8 cellular contexts compared by ENCODE assay signal in the genomic region with DNA sequence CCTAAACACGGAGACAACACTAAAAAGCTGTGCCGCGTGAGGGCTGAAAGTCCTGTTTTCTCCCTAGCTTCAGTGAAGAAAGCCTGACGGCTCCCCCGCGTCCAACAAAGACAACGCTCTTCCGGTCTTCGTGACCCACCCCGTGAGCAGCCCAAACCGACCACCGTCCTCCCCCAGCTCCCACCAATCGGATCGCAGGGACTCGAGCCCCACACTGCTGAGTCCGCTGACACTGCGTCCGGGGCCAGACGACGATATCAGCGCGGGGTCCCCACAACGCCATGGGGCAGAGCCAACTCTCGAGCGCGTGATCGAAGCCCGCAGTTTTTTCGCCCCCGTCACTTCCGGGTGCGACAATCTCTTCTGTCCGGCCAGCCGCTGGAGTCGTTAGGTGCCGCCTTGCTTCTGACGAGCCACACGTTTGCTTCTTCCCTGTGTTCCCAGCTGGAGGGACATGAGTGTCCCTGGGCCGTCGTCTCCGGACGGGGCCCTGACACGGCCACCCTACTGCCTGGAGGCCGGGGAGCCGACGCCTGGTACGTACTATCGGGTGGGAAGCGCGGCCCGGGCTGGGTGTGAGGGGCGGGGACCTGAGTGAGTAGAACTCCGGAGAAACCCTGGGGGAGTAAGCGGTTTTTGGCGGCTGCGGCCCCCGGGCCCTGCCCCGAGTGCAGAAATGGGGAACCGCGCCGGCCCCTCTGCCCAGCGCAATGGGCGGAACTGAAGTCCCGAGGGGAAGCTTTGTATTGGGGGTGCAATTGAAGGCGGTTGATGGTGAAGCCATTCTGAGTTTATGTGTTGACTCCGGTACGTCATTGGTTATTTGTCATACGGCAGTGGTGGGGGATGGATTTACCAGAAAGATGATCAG. TPM values are rescaled to one million over a fixed set of nuclear protein-coding genes. Genes with fewer than 3 reads are reported as not detected.
DNase-seq lines count a peak whose midpoint lies in the region; TF ChIP-seq lines count a peak whose summit lies in the region.

A gene with protein sequence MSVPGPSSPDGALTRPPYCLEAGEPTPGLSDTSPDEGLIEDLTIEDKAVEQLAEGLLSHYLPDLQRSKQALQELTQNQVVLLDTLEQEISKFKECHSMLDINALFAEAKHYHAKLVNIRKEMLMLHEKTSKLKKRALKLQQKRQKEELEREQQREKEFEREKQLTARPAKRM (plus strand): TSS at position 390 of the 871 bp plus-strand sequence. CDS start 65 bp downstream, at position 455.

- peak within 1 kb of the TSS; percentile 100 for H3K27ac Mint-ChIP-seq in HFFc6
- peak within 1 kb of the TSS; percentile 96 for H3K27ac Mint-ChIP-seq in activated naive CD8-positive, alpha-beta T cell treated with anti-CD3 and anti-CD28 coated beads for 36 hours
- H3K27ac Mint-ChIP-seq in osteocyte (ENCODE audit: unreplicated experiment) = peak within 1 kb of the TSS; percentile 100

- peak; percentile 94 for DNase-seq in GM06990 (ENCODE audit: extremely low read depth, insufficient read length)
- DNase-seq in HFFc6 = peak; percentile 85
- peak; percentile 97 for DNase-seq in NB4 (ENCODE audit: low read depth)
- DNase-seq in SKM-1 treated with dmso at 0.1 percent for 144 hours (lab: John Stamatoyannopoulos, UW; ENCODE audit: unreplicated experiment) = peak; percentile 82
- DNase-seq in activated naive CD8-positive, alpha-beta T cell treated with anti-CD3 and anti-CD28 coated beads for 36 hours = peak; percentile 89
- peak; percentile 82 to 97 (median 92) for DNase-seq in head of caudate nucleus
- DNase-seq in osteocyte (ENCODE audit: extremely low spot score, unreplicated experiment) = peak; percentile 96

- no peaks in the 10 kb centered on the region; the same call in 1 of the 2 replicates for H3K27me3 Mint-ChIP-seq in HFFc6 (ENCODE audit: insufficient read depth)
- H3K27me3 Mint-ChIP-seq in activated naive CD8-positive, alpha-beta T cell treated with anti-CD3 and anti-CD28 coated beads for 36 hours = no peaks in the 10 kb centered on the region
- peaks cover 4% of the 10 kb centered on the region for H3K27me3 Mint-ChIP-seq in osteocyte (ENCODE audit: unreplicated experiment)

- intact Hi-C loops in head of caudate nucleus (cut with DNase I) = loop anchor here (2.0 to 10.0 kb wide), 2 partner anchors 64 to 132 kb away; a partner anchor contains a TSS

- TF ChIP-seq CTCF in GM06990 (IDR thresholded peaks at IDR 0.05; ENCODE audit: insufficient read depth, low read length, poor library complexity, severe bottlenecking) = no peak
- TF ChIP-seq CTCF in HFFc6 (IDR thresholded peaks at IDR 0.05) = no peak
- TF ChIP-seq CTCF in NB4 (IDR thresholded peaks at IDR 0.05; ENCODE audit: low read depth, low read length) = no peak
- TF ChIP-seq CTCF in osteocyte (IDR thresholded peaks at IDR 0.05) = no peak

- H3K4me1 Mint-ChIP-seq in HFFc6 (ENCODE audit: low read depth) (peaks cover 24% of the 10 kb centered on the region), osteocyte (ENCODE audit: unreplicated experiment) (peaks cover 36% of the 10 kb centered on the region)
- H3K4me1 Mint-ChIP-seq in activated naive CD8-positive, alpha-beta T cell treated with anti-CD3 and anti-CD28 coated beads for 36 hours = peaks cover 41% of the 10 kb centered on the region

- H3K9me3 ChIP-seq in thymus (ENCODE audit: control insufficient read depth) = no peaks in the 10 kb centered on the region

- H3K9me3 Mint-ChIP-seq in HFFc6 (no peaks in the 10 kb centered on the region), osteocyte (ENCODE audit: unreplicated experiment) (no peaks in the 10 kb centered on the region)
- H3K9me3 Mint-ChIP-seq in activated naive CD8-positive, alpha-beta T cell treated with anti-CD3 and anti-CD28 coated beads for 36 hours = no peaks in the 10 kb centered on the region

- H3K36me3 ChIP-seq in GM06990 (ENCODE audit: control insufficient read depth, insufficient read depth, low read length) (no peaks in the 10 kb centered on the region; the same call in 1 of the 2 replicates), thymus (ENCODE audit: control insufficient read depth, insufficient read depth) (no peaks in the 10 kb centered on the region)

- peak within 1 kb of the TSS; percentile 99 for H3K27ac ChIP-seq in thymus (ENCODE audit: low read depth)

- H3K4me3 Mint-ChIP-seq in HFFc6 (peak within 1 kb of the TSS; percentile 90), osteocyte (ENCODE audit: unreplicated experiment) (peak within 1 kb of the TSS; percentile 95)
- peak within 1 kb of the TSS; percentile 91 for H3K4me3 Mint-ChIP-seq in activated naive CD8-positive, alpha-beta T cell treated with anti-CD3 and anti-CD28 coated beads for 36 hours

- H3K27me3 ChIP-seq in GM06990 (replicated peaks; ENCODE audit: control insufficient read depth, insufficient read depth, low read length) (no peaks in the 10 kb centered on the region), thymus (ENCODE audit: control insufficient read depth, insufficient read depth) (no peaks in the 10 kb centered on the region)

- peak; percentile 69 for TF ChIP-seq POLR2A in NB4 (IDR thresholded peaks at IDR 0.05; ENCODE audit: extremely low read depth, insufficient read length)

- H3K4me3 ChIP-seq in GM06990 (replicated peaks; ENCODE audit: low read depth, low read length) = peak within 1 kb of the TSS; percentile 95
- H3K4me3 ChIP-seq in NB4 (ENCODE audit: low read depth, low read length) = peak within 1 kb of the TSS; percentile 92
- H3K4me3 ChIP-seq in thymus (ENCODE audit: low read length) = peak within 1 kb of the TSS; percentile 82

- WGBS in thymus = under 1% methylated on average over 68 of the region's 68 CpGs

- H3K36me3 Mint-ChIP-seq in HFFc6 (ENCODE audit: low read depth) (peaks cover 4% of the 10 kb centered on the region; the same call in 1 of the 2 replicates), osteocyte (ENCODE audit: unreplicated experiment) (no peaks in the 10 kb centered on the region)
- no peaks in the 10 kb centered on the region for H3K36me3 Mint-ChIP-seq in activated naive CD8-positive, alpha-beta T cell treated with anti-CD3 and anti-CD28 coated beads for 36 hours

- H3K4me1 ChIP-seq in thymus (ENCODE audit: control insufficient read depth, insufficient read depth, low read length) = peaks cover 13% of the 10 kb centered on the region

RNA-seq across cellular contexts. Expression of the gene that starts here (rescaled TPM):
- 10 to 100 TPM; 55.2 to 67.2 (median 59.4) TPM for total RNA-seq in HFFc6 (2021; fragmentation: NEBNext Ultra II Directional; extraction: Animal tissue kit (Norgen Biotek cat#: 25700))
- 10 to 100 TPM; 49.2 to 49.7 TPM for total RNA-seq in activated naive CD8-positive, alpha-beta T cell treated with anti-CD3 and anti-CD28 coated beads for 36 hours
- total RNA-seq in osteocyte = 48.8 and 49.7 TPM in 2 replicates
- polyA plus RNA-seq in thymus = 32.1 TPM

Comparison
In these comparisons a context has a peak if more than half of its experiments do, and no peak if none do; other contexts are left out.
1. Peak in every context shown above with its lines: DNase-seq, H3K4me3 ChIP-seq and H3K27ac ChIP-seq.